ENCODE assay signal across 14 cellular contexts in the genomic region with DNA sequence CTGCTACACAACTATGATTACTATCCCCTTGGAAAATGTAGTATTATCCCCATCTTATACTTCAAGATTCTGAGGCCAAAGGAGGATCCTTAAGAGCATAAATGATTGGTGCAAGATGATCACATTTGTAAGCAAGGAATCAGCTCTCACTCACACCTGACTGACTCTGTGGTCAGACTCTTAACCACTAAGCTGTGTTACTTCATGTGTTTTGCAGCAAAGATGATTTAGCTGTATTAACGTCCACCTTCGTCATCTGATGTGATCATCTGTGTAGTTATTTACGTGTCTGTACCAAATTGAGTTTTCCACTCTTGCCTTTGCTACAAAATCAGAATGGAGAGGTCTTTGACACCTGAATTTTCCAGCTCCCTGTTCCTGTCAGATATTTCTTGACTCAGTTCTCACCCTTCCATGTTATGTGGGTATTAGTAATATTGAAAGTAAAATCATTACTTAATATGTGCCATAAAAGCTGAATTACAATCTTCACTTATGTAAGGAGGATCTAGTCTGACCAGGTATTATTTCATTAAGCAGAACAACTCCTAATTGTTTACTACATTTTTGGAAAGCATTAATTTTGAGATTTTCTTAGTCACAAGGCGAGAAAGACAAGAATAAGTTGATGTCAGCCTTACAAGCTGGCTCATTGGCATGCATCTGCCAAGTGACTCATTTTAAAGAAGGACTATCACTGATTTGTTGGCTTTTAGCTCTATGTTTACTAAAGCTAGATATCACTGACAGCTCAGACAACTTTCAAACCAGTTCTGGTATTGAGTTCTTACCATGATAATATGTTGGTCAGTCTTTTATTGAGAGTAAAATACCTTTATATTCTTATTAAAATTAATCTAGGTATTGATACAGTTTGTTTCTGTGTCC.
DNase-seq lines count a peak whose midpoint lies in the region; ATAC-seq, FAIRE-seq and TF ChIP-seq lines count a peak whose summit lies in the region.
"Had no signal": no experiment of that assay in that cellular context is flagged by ENCODE, and none has a peak within 500 bp of the region (broad histone marks: within the 10 kb centered on the region; RNA-seq: fewer than 3 reads in every experiment).

No MANE protein-coding gene starts in this region.

- SMC1A ChIA-PET in GM12878 (lab: Charles Lee; ENCODE audit: uncharacterized antibody, unreplicated experiment) = interaction anchor here (0.9 to 1.4 kb wide), 4 partner anchors 15 to 40 kb away, joined by 3 read pairs; no protein-coding TSS in a partner anchor

- no TSS peak for BruUV-seq in GM12878 (replicated peaks; lab: Mats Ljungman, UMichigan)

- H4K20me1 ChIP-seq in GM12878 (ENCODE audit: control insufficient read depth, insufficient read depth) = no peaks in the 10 kb centered on the region

- ATAC-seq in GM18511 (IDR thresholded peaks at IDR 0.05; ENCODE audit: unreplicated experiment) (peak; percentile 93), GM21619 (IDR thresholded peaks at IDR 0.05; ENCODE audit: unreplicated experiment) (peak; percentile 86), HG03342 (IDR thresholded peaks at IDR 0.05; ENCODE audit: unreplicated experiment) (peak; percentile 91), GM12878 (peak; percentile 93), HG03354 (IDR thresholded peaks at IDR 0.05; ENCODE audit: poor library complexity, severe bottlenecking, unreplicated experiment) (no peak)
- ATAC-seq: HCT116 had no signal

- TF ChIP-seq RAD21 in GM12878 (IDR thresholded peaks at IDR 0.05; ENCODE audit: insufficient read depth, low read depth, low read length) = no peak

- CTCF ChIA-PET in GM12878 (lab: Yijun Ruan, JAX) = no interaction called here

- RAD21 ChIA-PET in GM12878 (lab: Charles Lee; ENCODE audit: unreplicated experiment) = interaction anchor here (1.1 kb wide), 1 partner anchor 104 kb away, joined by 3 read pairs; no protein-coding TSS in a partner anchor

- FAIRE-seq in GM12878 (lab: Jason Lieb, UNC) = no peak

- POLR2A ChIA-PET in GM12878 (lab: Charles Lee) = no interaction called here

- no peak for DNase-seq in GM12878 (ENCODE audit: low read depth, low spot score)
- DNase-seq in NCI-H524 (lab: John Stamatoyannopoulos, UW) = no peak
- no peak for DNase-seq in ureter (ENCODE audit: low spot score)
- no peak for DNase-seq in head of caudate nucleus
- DNase-seq: activated CD8-positive, alpha-beta memory T cell treated with anti-CD3 and anti-CD28 coated beads, Interleukin-2, amount 50 U/mL, for 4 hours; activated naive CD8-positive, alpha-beta T cell treated with anti-CD3 and anti-CD28 coated beads, Interleukin-2, amount 10 ng/mL, durations not matched to agents 7 days and 5 days; NCI-H1417; NCI-H82; SJCRH30 had no signal

- H2AFZ ChIP-seq in GM12878 (ENCODE audit: control insufficient read depth, low read depth, low read length) = no peak overlapping the region

- H3K27me3 ChIP-seq in GM12878 (replicated peaks in 1 of 2; ENCODE audit: control insufficient read depth in 2 of 2, insufficient read depth in 2 of 2, low read length in 1 of 2) = no peaks in the 10 kb centered on the region
- H3K27me3 ChIP-seq: SJCRH30 had no signal

- intact Hi-C loops in GM12878 (cut with micrococcal nuclease; ENCODE audit: unreplicated experiment) = no loop called here
- intact Hi-C loops in head of caudate nucleus (cut with DNase I) = no loop called here

- no peaks in the 10 kb centered on the region for H3K36me3 ChIP-seq in GM12878 (ENCODE audit: control insufficient read depth in 2 of 2, insufficient read depth in 2 of 2, low read length in 1 of 2)
- H3K36me3 ChIP-seq: SJCRH30 had no signal

- in situ Hi-C loops in GM12878 (cut with MboI) = no loop called here

- H3K79me2 ChIP-seq in GM12878 (ENCODE audit: control insufficient read depth, insufficient read depth, low read length) = no peaks in the 10 kb centered on the region

- H3K9me3 ChIP-seq in GM12878 (replicated peaks; ENCODE audit: control insufficient read depth, insufficient read depth, low read length) = no peaks in the 10 kb centered on the region
- H3K9me3 ChIP-seq: SJCRH30 had no signal

- H3K4me3 ChIP-seq in GM12878 = no peak overlapping the region
- H3K4me3 ChIP-seq: SJCRH30 had no signal

- no peak for TF ChIP-seq POLR2A in GM12878 (IDR thresholded peaks at IDR 0.05; ENCODE audit: low read depth, low read length)

- no peak for TF ChIP-seq EP300 in GM12878 (IDR thresholded peaks at IDR 0.05; ENCODE audit: borderline replicate concordance in 1 of 2, control insufficient read depth in 1 of 2, low read depth in 2 of 2, low read length in 2 of 2)

- no peak overlapping the region for H3K4me2 ChIP-seq in GM12878 (ENCODE audit: control insufficient read depth, insufficient read depth)

- TF ChIP-seq CTCF in GM12878 (IDR thresholded peaks at IDR 0.05 in 2 of 3, conservative IDR thresholded peaks at IDR 0.05 in 1 of 3; ENCODE audit: control insufficient read depth in 2 of 3, extremely low read depth in 1 of 3, insufficient read depth in 1 of 3, low read depth in 3 of 3, low read length in 3 of 3) = no peak

- H3K4me1 ChIP-seq in GM12878 (ENCODE audit: control insufficient read depth, insufficient read depth, low read length) = no peaks in the 10 kb centered on the region
- H3K4me1 ChIP-seq: SJCRH30 had no signal

- no peak overlapping the region for H3K9ac ChIP-seq in GM12878 (ENCODE audit: control insufficient read depth, insufficient read depth, low read length)

- WGBS in GM12878 (ENCODE audit: insufficient coverage, insufficient replicate concordance, low lambda C conversion rate, missing lambda C conversion rate) = 20% methylated on average over 4 of the region's 4 CpGs

- H3K27ac ChIP-seq in GM12878 (ENCODE audit: control insufficient read depth, insufficient read depth) = no peak overlapping the region
- H3K27ac ChIP-seq: SJCRH30 had no signal

TF ChIP-seq in GM12878, 131 proteins besides CTCF, POLR2A, EP300 and RAD21 (continues in another document):
- no peak for TF ChIP-seq MEF2B (IDR thresholded peaks at IDR 0.05; ENCODE audit: partially characterized antibody, poor library complexity, severe bottlenecking)
- TF ChIP-seq NR2C2 (IDR thresholded peaks at IDR 0.05; ENCODE audit: borderline replicate concordance, control insufficient read depth, insufficient read length, low read depth) = no peak
- TF ChIP-seq, protein P1, sequence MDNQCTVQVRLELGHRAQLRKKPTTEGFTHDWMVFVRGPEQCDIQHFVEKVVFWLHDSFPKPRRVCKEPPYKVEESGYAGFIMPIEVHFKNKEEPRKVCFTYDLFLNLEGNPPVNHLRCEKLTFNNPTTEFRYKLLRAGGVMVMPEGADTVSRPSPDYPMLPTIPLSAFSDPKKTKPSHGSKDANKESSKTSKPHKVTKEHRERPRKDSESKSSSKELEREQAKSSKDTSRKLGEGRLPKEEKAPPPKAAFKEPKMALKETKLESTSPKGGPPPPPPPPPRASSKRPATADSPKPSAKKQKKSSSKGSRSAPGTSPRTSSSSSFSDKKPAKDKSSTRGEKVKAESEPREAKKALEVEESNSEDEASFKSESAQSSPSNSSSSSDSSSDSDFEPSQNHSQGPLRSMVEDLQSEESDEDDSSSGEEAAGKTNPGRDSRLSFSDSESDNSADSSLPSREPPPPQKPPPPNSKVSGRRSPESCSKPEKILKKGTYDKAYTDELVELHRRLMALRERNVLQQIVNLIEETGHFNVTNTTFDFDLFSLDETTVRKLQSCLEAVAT (IDR thresholded peaks at IDR 0.05) = peak; percentile 41; the same call in 1 of the 2 replicates
- TF ChIP-seq, protein P2, sequence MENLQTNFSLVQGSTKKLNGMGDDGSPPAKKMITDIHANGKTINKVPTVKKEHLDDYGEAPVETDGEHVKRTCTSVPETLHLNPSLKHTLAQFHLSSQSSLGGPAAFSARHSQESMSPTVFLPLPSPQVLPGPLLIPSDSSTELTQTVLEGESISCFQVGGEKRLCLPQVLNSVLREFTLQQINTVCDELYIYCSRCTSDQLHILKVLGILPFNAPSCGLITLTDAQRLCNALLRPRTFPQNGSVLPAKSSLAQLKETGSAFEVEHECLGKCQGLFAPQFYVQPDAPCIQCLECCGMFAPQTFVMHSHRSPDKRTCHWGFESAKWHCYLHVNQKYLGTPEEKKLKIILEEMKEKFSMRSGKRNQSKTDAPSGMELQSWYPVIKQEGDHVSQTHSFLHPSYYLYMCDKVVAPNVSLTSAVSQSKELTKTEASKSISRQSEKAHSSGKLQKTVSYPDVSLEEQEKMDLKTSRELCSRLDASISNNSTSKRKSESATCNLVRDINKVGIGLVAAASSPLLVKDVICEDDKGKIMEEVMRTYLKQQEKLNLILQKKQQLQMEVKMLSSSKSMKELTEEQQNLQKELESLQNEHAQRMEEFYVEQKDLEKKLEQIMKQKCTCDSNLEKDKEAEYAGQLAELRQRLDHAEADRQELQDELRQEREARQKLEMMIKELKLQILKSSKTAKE (IDR thresholded peaks at IDR 0.05; ENCODE audit: low read depth, poor library complexity, severe bottlenecking) = no peak
- TF ChIP-seq, protein P3, sequence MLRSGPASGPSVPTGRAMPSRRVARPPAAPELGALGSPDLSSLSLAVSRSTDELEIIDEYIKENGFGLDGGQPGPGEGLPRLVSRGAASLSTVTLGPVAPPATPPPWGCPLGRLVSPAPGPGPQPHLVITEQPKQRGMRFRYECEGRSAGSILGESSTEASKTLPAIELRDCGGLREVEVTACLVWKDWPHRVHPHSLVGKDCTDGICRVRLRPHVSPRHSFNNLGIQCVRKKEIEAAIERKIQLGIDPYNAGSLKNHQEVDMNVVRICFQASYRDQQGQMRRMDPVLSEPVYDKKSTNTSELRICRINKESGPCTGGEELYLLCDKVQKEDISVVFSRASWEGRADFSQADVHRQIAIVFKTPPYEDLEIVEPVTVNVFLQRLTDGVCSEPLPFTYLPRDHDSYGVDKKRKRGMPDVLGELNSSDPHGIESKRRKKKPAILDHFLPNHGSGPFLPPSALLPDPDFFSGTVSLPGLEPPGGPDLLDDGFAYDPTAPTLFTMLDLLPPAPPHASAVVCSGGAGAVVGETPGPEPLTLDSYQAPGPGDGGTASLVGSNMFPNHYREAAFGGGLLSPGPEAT (IDR thresholded peaks at IDR 0.05; ENCODE audit: low read depth) = no peak
- TF ChIP-seq RUNX3 (IDR thresholded peaks at IDR 0.05; ENCODE audit: low read length) = peak; percentile 68
- TF ChIP-seq ATF7 (IDR thresholded peaks at IDR 0.05; ENCODE audit: low read depth) = peak; percentile 65
- TF ChIP-seq ESRRA (IDR thresholded peaks at IDR 0.05; ENCODE audit: low read length) = no peak
- TF ChIP-seq CREB1 (IDR thresholded peaks at IDR 0.05; ENCODE audit: low read depth) = peak; percentile 81
